21 cellular contexts compared by ENCODE assay signal in the genomic region with DNA sequence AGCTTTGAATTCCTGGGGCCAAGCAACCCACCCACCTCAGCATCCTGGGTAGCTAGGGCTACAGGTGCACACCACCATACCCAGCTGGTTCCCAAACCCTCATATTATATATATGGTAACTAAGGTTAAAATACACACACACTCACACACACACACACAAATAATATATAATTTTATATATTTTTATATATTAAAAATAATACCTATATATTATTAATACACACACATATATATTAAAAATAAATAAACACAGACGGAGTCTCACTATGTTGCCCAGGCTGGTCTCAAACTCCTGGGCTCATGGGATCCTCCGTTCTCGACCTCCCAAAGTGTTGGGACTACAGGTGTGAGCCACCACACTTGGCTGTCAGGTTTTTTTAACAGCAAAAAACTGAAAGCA. TPM values are rescaled to one million over a fixed set of nuclear protein-coding genes. Genes with fewer than 3 reads are reported as not detected.
DNase-seq lines count a peak whose midpoint lies in the region; TF ChIP-seq lines count a peak whose summit lies in the region.
"Had no signal": no experiment of that assay in that cellular context is flagged by ENCODE, and none has a peak within 500 bp of the region (broad histone marks: within the 10 kb centered on the region; RNA-seq: fewer than 3 reads in every experiment).

No MANE protein-coding gene starts in this region.

- POLR2A ChIA-PET in MCF 10A (lab: Yijun Ruan, JAX): interaction anchor here (0.7 kb wide), 1 partner anchor 592 kb away, joined by 4 read pairs; no protein-coding TSS in a partner anchor

- H3K36me3 Mint-ChIP-seq in MCF 10A (ENCODE audit: insufficient read depth, unreplicated experiment) (peaks cover 84% of the 10 kb centered on the region), nephron progenitor cell (ENCODE audit: low read depth) (peaks cover 66% of the 10 kb centered on the region)

- no peak for TF ChIP-seq POLR2A in breast epithelium (IDR thresholded peaks at IDR 0.05)

- H3K27me3 Mint-ChIP-seq in MCF 10A (ENCODE audit: insufficient read depth, unreplicated experiment) (no peaks in the 10 kb centered on the region), nephron progenitor cell (ENCODE audit: low read depth, poor library complexity) (no peaks in the 10 kb centered on the region)
- H3K27me3 Mint-ChIP-seq: CD4-positive, alpha-beta memory T cell; CD4-positive, CD25-positive, alpha-beta regulatory T cell; CD8-positive, alpha-beta memory T cell had no signal

- in situ Hi-C loops in ACHN (cut with HindIII; ENCODE audit: low pct_ligation_motif_present, low pct_unique_long_range_greater_than_20kb, low sequenced_read_pairs): no loop called here

- no peak overlapping the region for H3K27ac ChIP-seq in breast epithelium
- H3K27ac ChIP-seq: 22Rv1, A549, BLaER1 had no signal

- no peak overlapping the region for H3K4me3 Mint-ChIP-seq in MCF 10A (ENCODE audit: unreplicated experiment)
- no peak overlapping the region for H3K4me3 Mint-ChIP-seq in nephron progenitor cell
- H3K4me3 Mint-ChIP-seq: CD14-positive monocyte; CD4-positive, CD25-positive, alpha-beta regulatory T cell; CD8-positive, alpha-beta memory T cell had no signal

- H3K36me3 ChIP-seq in breast epithelium: peaks cover 15% of the 10 kb centered on the region

- no peaks in the 10 kb centered on the region for H3K9me3 ChIP-seq in breast epithelium
- H3K9me3 ChIP-seq: A549, BE2C, BLaER1 had no signal

- BruUV-seq in MCF 10A (replicated peaks; lab: Mats Ljungman, UMichigan): no TSS peak

- CTCF ChIA-PET in MCF 10A (lab: Yijun Ruan, JAX): interaction anchor here (1.0 kb wide), 1 partner anchor 519 kb away, joined by 3 read pairs; no protein-coding TSS in a partner anchor

- intact Hi-C loops in MCF 10A (cut with micrococcal nuclease): no loop called here
- intact Hi-C loops in breast epithelium (cut with DNase I; ENCODE audit: low total_unique reads): no loop called here

- H3K27ac Mint-ChIP-seq in MCF 10A (ENCODE audit: low read depth, unreplicated experiment): peak overlapping the region; percentile 54
- H3K27ac Mint-ChIP-seq in nephron progenitor cell: peak overlapping the region; percentile 71
- H3K27ac Mint-ChIP-seq: CD14-positive monocyte; CD4-positive, CD25-positive, alpha-beta regulatory T cell had no signal

- H3K4me1 ChIP-seq in breast epithelium: no peaks in the 10 kb centered on the region
- H3K4me1 ChIP-seq: A549, BE2C, BLaER1 had no signal

- H3K4me1 Mint-ChIP-seq in MCF 10A (ENCODE audit: insufficient read depth, unreplicated experiment): no peaks in the 10 kb centered on the region
- H3K4me1 Mint-ChIP-seq in nephron progenitor cell: no peaks in the 10 kb centered on the region
- H3K4me1 Mint-ChIP-seq: CD14-positive monocyte had no signal

- TF ChIP-seq CTCF in MCF 10A (IDR thresholded peaks at IDR 0.05; ENCODE audit: unreplicated experiment) (no peak), breast epithelium (IDR thresholded peaks at IDR 0.05) (no peak), nephron progenitor cell (IDR thresholded peaks at IDR 0.05) (no peak)

- DNase-seq in MCF 10A (ENCODE audit: unreplicated experiment) (no peak), breast epithelium (ENCODE audit: low spot score in 2 of 2) (no peak), nephron progenitor cell (no peak), ACHN (no peak), NCI-H526 (lab: John Stamatoyannopoulos, UW) (no peak)
- DNase-seq: BE2C; C1 segment of cervical spinal cord; CD4-positive, alpha-beta memory T cell; CD4-positive, CD25-positive, alpha-beta regulatory T cell; CD8-positive, alpha-beta memory T cell; COR-L47; DMS 273 treated with DMSO at 0.1 percent for 48 hours; DMS153; DMS53; DMS79; DND-41; GF-D8 had no signal

- no peaks in the 10 kb centered on the region for H3K27me3 ChIP-seq in breast epithelium
- H3K27me3 ChIP-seq: BE2C, BLaER1 had no signal

- H3K4me3 ChIP-seq in breast epithelium: no peak overlapping the region
- H3K4me3 ChIP-seq: A549, BLaER1 had no signal

- H3K9me3 Mint-ChIP-seq in MCF 10A (ENCODE audit: unreplicated experiment): no peaks in the 10 kb centered on the region
- H3K9me3 Mint-ChIP-seq in nephron progenitor cell: no peaks in the 10 kb centered on the region
- H3K9me3 Mint-ChIP-seq: CD14-positive monocyte; CD4-positive, alpha-beta memory T cell; CD4-positive, CD25-positive, alpha-beta regulatory T cell; CD8-positive, alpha-beta memory T cell had no signal

RNA-seq across cellular contexts. Expression of a gene that starts 31.9 kb away (rescaled TPM):
- 38.2 and 41.9 TPM in 2 replicates for total RNA-seq in MCF 10A (2022)
- 10 to 100 TPM; 17.4 to 22.8 (median 18.4) TPM for total RNA-seq in breast epithelium

RNA-seq across cellular contexts. Expression of a gene that starts 40.5 kb away (rescaled TPM):
- total RNA-seq in MCF 10A (2022) (224 and 239 TPM in 2 replicates), breast epithelium (100 to 1,000 TPM; 214 to 314 (median 218) TPM)
